Comparison of ENCODE assay signal across 23 cellular contexts in genomic region chr17:37779554-37779953, GRCh38. TPM values are rescaled to one million over a fixed set of nuclear protein-coding genes. Genes with fewer than 3 reads are reported as not detected.
DNase-seq lines count a peak whose midpoint lies in the region; ATAC-seq and TF ChIP-seq lines count a peak whose summit lies in the region.
"Had no signal": no experiment of that assay in that cellular context is flagged by ENCODE, and none has a peak within 500 bp of the region (broad histone marks: within the 10 kb centered on the region; RNA-seq: fewer than 3 reads in every experiment).

No MANE protein-coding gene starts in this region.

- POLR2A ChIA-PET in RWPE1 (lab: Yijun Ruan, JAX; ENCODE audit: low non-redundant PET), result no interaction called here

- no peak overlapping the region for H3K27ac ChIP-seq in RWPE1
- no peak overlapping the region for H3K27ac ChIP-seq in upper lobe of right lung
- H3K27ac ChIP-seq: body of pancreas, hepatocyte, ovary, spleen, tibial artery had no signal

- intact Hi-C loops in upper lobe of right lung (cut with DNase I), result no loop called here
- intact Hi-C loops in activated CD4-positive, alpha-beta T cell treated with anti-CD3 and anti-CD28 coated beads, Interleukin-2, amount 10 ng/mL, durations not matched to agents 24 days and 14 days (cut with micrococcal nuclease), result loop anchor here (10.0 kb wide), 1 partner anchor 175 kb away; the partner anchor contains the start of gene SYNRG

- peaks cover 5% of the 10 kb centered on the region for H3K27me3 ChIP-seq in upper lobe of right lung
- H3K27me3 ChIP-seq: body of pancreas, hepatocyte, ovary, tibial artery had no signal

- no peaks in the 10 kb centered on the region for H3K9me3 ChIP-seq in upper lobe of right lung
- H3K9me3 ChIP-seq: body of pancreas, ovary, spleen, tibial artery had no signal

- H3K9me3 Mint-ChIP-seq in activated CD4-positive, alpha-beta T cell treated with anti-CD3 and anti-CD28 coated beads, Interleukin-2, amount 10 ng/mL, durations not matched to agents 24 days and 14 days, result peaks cover 4% of the 10 kb centered on the region
- H3K9me3 Mint-ChIP-seq: endodermal cell; nephron; stimulated activated naive CD8-positive, alpha-beta T cell treated with anti-CD3 and anti-CD28 coated beads, Interleukin-15, Interleukin-2, amounts not matched to agents 100 ng/mL and 50 ng/mL, for 24 hours had no signal

- peak; percentile 28 for ATAC-seq in esophagus mucosa
- no peak for ATAC-seq in upper lobe of right lung
- ATAC-seq: activated CD4-positive, alpha-beta T cell treated with anti-CD3 and anti-CD28 coated beads for 36 hours; body of pancreas; HCT116 had no signal

- no peaks in the 10 kb centered on the region for H3K4me1 ChIP-seq in upper lobe of right lung
- H3K4me1 ChIP-seq: body of pancreas, tibial artery had no signal

- peaks cover 24% of the 10 kb centered on the region for H3K27me3 Mint-ChIP-seq in activated CD4-positive, alpha-beta T cell treated with anti-CD3 and anti-CD28 coated beads, Interleukin-2, amount 10 ng/mL, durations not matched to agents 24 days and 14 days

- DNase-seq in GM03348 (ENCODE audit: low spot score) (peak; percentile 68), RWPE1 (ENCODE audit: low spot score) (peak; percentile 14), stromal cell of bone marrow (ENCODE audit: low read depth) (peak; percentile 52), upper lobe of right lung (no peak), NCI-H128 (lab: John Stamatoyannopoulos, UW; ENCODE audit: unreplicated experiment) (no peak)
- no peak for DNase-seq in activated CD4-positive, alpha-beta T cell treated with anti-CD3 and anti-CD28 coated beads, Interleukin-2, amount 10 ng/mL, durations not matched to agents 24 days and 14 days
- DNase-seq: activated CD4-positive, alpha-beta T cell treated with anti-CD3 and anti-CD28 coated beads for 36 hours; activated naive CD4-positive, alpha-beta T cell treated with anti-CD3 and anti-CD28 coated beads, Interleukin-2, amount 50 U/mL, for 16 hours; body of pancreas; C1 segment of cervical spinal cord; endodermal cell; NCI-H187; ovary; spleen; stimulated activated CD4-positive, alpha-beta T cell treated with anti-CD3 and anti-CD28 coated beads, Interleukin-4, amount 100 ng/mL, for 24 hours; tibial artery had no signal

- H3K36me3 ChIP-seq in upper lobe of right lung, result no peaks in the 10 kb centered on the region
- H3K36me3 ChIP-seq: ovary, spleen, tibial artery had no signal

- TF ChIP-seq CTCF in RWPE1 (conservative IDR thresholded peaks at IDR 0.05; ENCODE audit: low read depth) (no peak), upper lobe of right lung (IDR thresholded peaks at IDR 0.05) (no peak)

- no peak overlapping the region for H3K27ac Mint-ChIP-seq in activated CD4-positive, alpha-beta T cell treated with anti-CD3 and anti-CD28 coated beads, Interleukin-2, amount 10 ng/mL, durations not matched to agents 24 days and 14 days
- H3K27ac Mint-ChIP-seq: activated CD4-positive, alpha-beta T cell treated with anti-CD3 and anti-CD28 coated beads for 36 hours; endodermal cell; stimulated activated naive CD8-positive, alpha-beta T cell treated with anti-CD3 and anti-CD28 coated beads, Interleukin-15, Interleukin-2, amounts not matched to agents 100 ng/mL and 50 ng/mL, for 24 hours had no signal

- no peaks in the 10 kb centered on the region for H3K36me3 Mint-ChIP-seq in activated CD4-positive, alpha-beta T cell treated with anti-CD3 and anti-CD28 coated beads, Interleukin-2, amount 10 ng/mL, durations not matched to agents 24 days and 14 days (ENCODE audit: low read depth)

- no peak overlapping the region for H3K4me3 ChIP-seq in upper lobe of right lung
- H3K4me3 ChIP-seq: body of pancreas, hepatocyte, ovary, spleen, tibial artery had no signal

- H3K4me3 Mint-ChIP-seq in activated CD4-positive, alpha-beta T cell treated with anti-CD3 and anti-CD28 coated beads, Interleukin-2, amount 10 ng/mL, durations not matched to agents 24 days and 14 days, result no peak overlapping the region
- H3K4me3 Mint-ChIP-seq: activated CD4-positive, alpha-beta T cell treated with anti-CD3 and anti-CD28 coated beads for 36 hours; endodermal cell; nephron; stimulated activated naive CD8-positive, alpha-beta T cell treated with anti-CD3 and anti-CD28 coated beads, Interleukin-15, Interleukin-2, amounts not matched to agents 100 ng/mL and 50 ng/mL, for 24 hours had no signal

- CTCF ChIA-PET in RWPE1 (lab: Yijun Ruan, JAX), result interaction anchor here (1.1 kb wide), 1 partner anchor 11 kb away, joined by 3 read pairs; no protein-coding TSS in a partner anchor

- H3K4me1 Mint-ChIP-seq in activated CD4-positive, alpha-beta T cell treated with anti-CD3 and anti-CD28 coated beads, Interleukin-2, amount 10 ng/mL, durations not matched to agents 24 days and 14 days, result peaks cover 15% of the 10 kb centered on the region
- H3K4me1 Mint-ChIP-seq: endodermal cell, nephron had no signal

RNA-seq across cellular contexts. Expression of gene HNF1B, which starts 34.7 kb away (rescaled TPM):
- total RNA-seq in esophagus mucosa (not detected), upper lobe of right lung (19.8 TPM)
- total RNA-seq in activated CD4-positive, alpha-beta T cell treated with anti-CD3 and anti-CD28 coated beads, Interleukin-2, amount 10 ng/mL, durations not matched to agents 24 days and 14 days, result 2.2 and 2.9 TPM in 2 replicates
- total RNA-seq: activated CD4-positive, alpha-beta T cell treated with anti-CD3 and anti-CD28 coated beads for 36 hours; Daoy; frontal cortex; spleen had no signal

Comparison
In these comparisons a context has a peak if more than half of its experiments do, and no peak if none do; other contexts are left out.
1. DNase-seq: peak in GM03348 (single experiment), RWPE1 (single experiment) and stromal cell of bone marrow (single experiment); none in upper lobe of right lung (single experiment), activated CD4-positive, alpha-beta T cell treated with anti-CD3 and anti-CD28 coated beads, Interleukin-2, amount 10 ng/mL, durations not matched to agents 24 days and 14 days (single experiment) and NCI-H128 (single experiment).